Comparison of ENCODE assay signal across 8 cellular contexts in the genomic region with DNA sequence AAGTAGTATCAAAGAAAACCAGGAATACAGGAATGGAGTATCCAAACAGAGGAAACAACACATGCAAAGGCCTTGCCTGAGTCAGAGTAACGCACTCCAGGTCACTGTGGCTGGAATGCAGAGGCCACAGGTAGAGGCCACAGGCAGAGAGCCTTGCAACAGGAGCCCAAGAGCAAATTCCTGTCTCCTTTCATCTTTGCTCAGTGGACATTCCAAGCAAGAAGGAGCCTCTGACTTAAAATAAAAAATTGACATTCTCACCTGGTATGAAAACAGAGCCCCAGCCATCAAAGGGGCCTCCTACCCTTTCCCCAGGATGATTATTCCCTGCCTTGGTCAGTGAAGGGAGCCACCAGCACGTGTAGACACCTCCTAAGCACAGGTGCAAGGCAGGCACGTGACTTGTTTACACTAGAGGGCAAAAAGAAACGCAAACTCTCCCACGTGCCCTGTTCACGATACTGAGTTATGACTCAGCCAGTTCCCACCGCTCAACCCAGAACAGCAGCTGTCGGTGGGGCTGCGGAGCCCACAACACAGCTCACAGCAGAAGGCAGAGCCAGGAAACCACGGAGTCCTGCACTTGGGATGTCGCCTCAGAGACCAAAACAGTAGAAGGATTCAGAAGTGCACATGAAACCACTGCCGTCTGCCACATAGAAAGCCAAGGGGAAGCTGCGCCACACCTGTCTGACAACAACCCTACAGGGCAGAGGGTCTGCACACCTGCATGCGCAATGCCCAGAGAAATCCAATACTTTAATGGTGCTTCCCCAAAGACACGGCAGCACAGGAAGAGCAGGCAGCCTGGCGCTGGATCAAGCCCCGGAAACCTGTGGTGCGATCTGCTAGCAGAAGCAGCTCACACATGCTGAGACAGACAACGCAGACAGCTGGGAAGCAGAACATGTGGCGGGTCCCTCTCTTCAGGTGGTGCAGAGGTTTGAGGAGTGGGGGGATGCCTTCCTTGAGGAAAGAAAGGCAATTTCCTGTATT. TPM values are rescaled to one million over a fixed set of nuclear protein-coding genes. Genes with fewer than 3 reads are reported as not detected.
DNase-seq lines count a peak whose midpoint lies in the region; ATAC-seq and TF ChIP-seq lines count a peak whose summit lies in the region.

No MANE protein-coding gene starts in this region.

- no peaks in the 10 kb centered on the region for H3K9me3 ChIP-seq in mucosa of descending colon

- ATAC-seq in GM18858 (IDR thresholded peaks at IDR 0.05; ENCODE audit: unreplicated experiment) (peak; percentile 83), HG02973 (IDR thresholded peaks at IDR 0.05; ENCODE audit: unreplicated experiment) (peak; percentile 93), mucosa of descending colon (peak; percentile 71)

- H3K4me3 Mint-ChIP-seq in dendritic cell treated with granulocyte-macrophage colony-stimulating factor and Interleukin-4, amounts not matched to agents 40 ng/mL and 50 ng/mL, for 4 days, result peak overlapping the region; percentile 43

- peak overlapping the region; percentile 63 for H3K27ac Mint-ChIP-seq in dendritic cell treated with granulocyte-macrophage colony-stimulating factor and Interleukin-4, amounts not matched to agents 40 ng/mL and 50 ng/mL, for 4 days

- DNase-seq in NCI-H2029 treated with DMSO at 0.1 percent for 48 hours (lab: John Stamatoyannopoulos, UW), result peak; percentile 96
- DNase-seq in activated CD4-positive, alpha-beta T cell treated with anti-CD3 and anti-CD28 coated beads for 48 hours, result peak; percentile 58
- DNase-seq in mucosa of descending colon, result peak; percentile 62 to 75 (median 69)
- DNase-seq in stimulated activated naive CD4-positive, alpha-beta T cell (lab: John Stamatoyannopoulos, UW), result peak; percentile 7 to 51 (median 22)
- DNase-seq in SKM-1 treated with dmso at 0.1 percent for 144 hours (lab: John Stamatoyannopoulos, UW; ENCODE audit: unreplicated experiment), result no peak

- peaks cover 66% of the 10 kb centered on the region for H3K4me1 Mint-ChIP-seq in dendritic cell treated with granulocyte-macrophage colony-stimulating factor and Interleukin-4, amounts not matched to agents 40 ng/mL and 50 ng/mL, for 4 days (ENCODE audit: low read depth)

- peaks cover 22% of the 10 kb centered on the region for H3K27me3 Mint-ChIP-seq in dendritic cell treated with granulocyte-macrophage colony-stimulating factor and Interleukin-4, amounts not matched to agents 40 ng/mL and 50 ng/mL, for 4 days

- H3K36me3 Mint-ChIP-seq in dendritic cell treated with granulocyte-macrophage colony-stimulating factor and Interleukin-4, amounts not matched to agents 40 ng/mL and 50 ng/mL, for 4 days (ENCODE audit: low read depth), result peaks cover 14% of the 10 kb centered on the region

- no peaks in the 10 kb centered on the region for H3K9me3 Mint-ChIP-seq in dendritic cell treated with granulocyte-macrophage colony-stimulating factor and Interleukin-4, amounts not matched to agents 40 ng/mL and 50 ng/mL, for 4 days

- intact Hi-C loops in dendritic cell treated with granulocyte-macrophage colony-stimulating factor and Interleukin-4, amounts not matched to agents 40 ng/mL and 50 ng/mL, for 4 days (cut with micrococcal nuclease), result no loop called here
- intact Hi-C loops in mucosa of descending colon (cut with DNase I, micrococcal nuclease), result no loop called here

- no peak overlapping the region for H3K4me3 ChIP-seq in mucosa of descending colon

- peaks cover 41% of the 10 kb centered on the region for H3K4me1 ChIP-seq in mucosa of descending colon (ENCODE audit: low read depth)

- H3K36me3 ChIP-seq in mucosa of descending colon (ENCODE audit: low read depth), result no peaks in the 10 kb centered on the region

- TF ChIP-seq CTCF in mucosa of descending colon (IDR thresholded peaks at IDR 0.05), result no peak

RNA-seq across cellular contexts. Expression of a gene that starts 52.1 kb away (rescaled TPM):
- total RNA-seq in mucosa of descending colon, result 100 to 1,000 TPM in 1 of 3 donors, 10 to 100 TPM in 2; 67.9 to 102 (median 69.6) TPM
